In the genomic region with DNA sequence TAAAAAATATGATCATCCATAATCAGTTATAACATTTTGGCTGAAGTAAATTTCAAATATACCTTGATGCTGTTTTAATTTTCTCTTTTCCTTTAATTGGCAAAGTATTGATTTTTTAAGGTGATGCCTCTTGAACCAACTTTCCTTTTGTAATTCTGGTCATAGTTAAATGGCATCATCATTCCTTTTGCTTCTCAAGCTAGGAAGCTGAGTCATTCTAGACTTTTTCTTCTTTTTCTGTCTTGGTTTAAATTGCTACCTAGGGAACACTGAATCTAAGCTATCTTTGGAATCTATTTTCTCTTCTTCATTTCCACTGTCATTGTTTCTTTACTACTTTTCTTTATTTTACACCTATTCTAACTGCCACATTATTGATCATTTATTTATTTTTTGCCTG, we compare ENCODE assay signal across 30 cellular contexts.
DNase-seq lines count a peak whose midpoint lies in the region; ATAC-seq, FAIRE-seq and TF ChIP-seq lines count a peak whose summit lies in the region.
"Had no signal": no experiment of that assay in that cellular context is flagged by ENCODE, and none has a peak within 500 bp of the region (broad histone marks: within the 10 kb centered on the region; RNA-seq: fewer than 3 reads in every experiment).

No MANE protein-coding gene starts in this region.

- H3K4me2 ChIP-seq in endothelial cell of umbilical vein (ENCODE audit: insufficient read depth, low read length), result no peak overlapping the region
- H3K4me2 ChIP-seq: BLaER1 treated with 17β-estradiol and CSF1 and Interleukin-3, amounts not matched to agents 10 nM and 100 nM; neural progenitor cell had no signal

- intact Hi-C loops in endothelial cell of umbilical vein (cut with micrococcal nuclease), result no loop called here

- POLR2A ChIA-PET in endothelial cell of umbilical vein (lab: Charles Lee), result no interaction called here

- BruUV-seq in endothelial cell of umbilical vein (replicated peaks; lab: Mats Ljungman, UMichigan), result no TSS peak

- DNase-seq in EH (ENCODE audit: low read depth), result peak; percentile 27
- no peak for DNase-seq in endothelial cell of umbilical vein (ENCODE audit: low read depth, low spot score)
- no peak for DNase-seq in osteocyte (ENCODE audit: extremely low spot score, unreplicated experiment)
- no peak for DNase-seq in activated CD8-positive, alpha-beta memory T cell treated with anti-CD3 and anti-CD28 coated beads for 24 hours
- no peak for DNase-seq in ureter (ENCODE audit: low spot score)
- DNase-seq in NCI-H69 (lab: John Stamatoyannopoulos, UW), result no peak
- DNase-seq in NCI-H2196 treated with DMSO at 0.1 percent for 48 hours (lab: John Stamatoyannopoulos, UW; ENCODE audit: unreplicated experiment), result no peak
- DNase-seq: ACHN; activated CD8-positive, alpha-beta T cell treated with anti-CD3 and anti-CD28 coated beads, Interleukin-2, amount 10 ng/mL, durations not matched to agents 7 days and 5 days; activated gamma-delta T cell; cerebellar nuclear complex; H7; heart right ventricle; NCI-H1092 treated with DMSO at 0.1 percent for 48 hours; NCI-H187 treated with DMSO at 0.1 percent for 48 hours; NCI-H2171 treated with DMSO at 0.1 percent for 48 hours; NCI-H526 treated with DMSO at 0.1 percent for 48 hours; RPMI8226; stimulated activated naive B cell treated with anti-CD40 and anti-IgM and Interleukin-4, amounts not matched to agents 10 μg/mL and 1 μg/mL and 100 μg/mL, for 72 hours; T-helper 1 cell had no signal

- no peaks in the 10 kb centered on the region for H3K27me3 Mint-ChIP-seq in osteocyte (ENCODE audit: unreplicated experiment)
- H3K27me3 Mint-ChIP-seq: progenitor cell of endocrine pancreas had no signal

- H3K27me3 ChIP-seq in endothelial cell of umbilical vein (ENCODE audit: control insufficient read depth in 2 of 2, insufficient read depth in 2 of 2, low read length in 2 of 2), result no peaks in the 10 kb centered on the region
- H3K27me3 ChIP-seq: BLaER1 treated with 17β-estradiol and CSF1 and Interleukin-3, amounts not matched to agents 10 nM and 100 nM; heart right ventricle; neural progenitor cell; SJSA1 had no signal

- peak overlapping the region; percentile 36 for H3K27ac Mint-ChIP-seq in osteocyte (ENCODE audit: unreplicated experiment)
- H3K27ac Mint-ChIP-seq: activated CD8-positive, alpha-beta T cell treated with anti-CD3 and anti-CD28 coated beads, Interleukin-2, amount 10 ng/mL, durations not matched to agents 7 days and 5 days; IgD-negative memory B cell; neural progenitor cell; progenitor cell of endocrine pancreas; stimulated activated naive B cell treated with anti-CD40 and anti-IgM and Interleukin-4, amounts not matched to agents 10 μg/mL and 1 μg/mL and 100 μg/mL, for 72 hours had no signal

- peak; percentile 55; the same call in 2 of the 3 replicates for ATAC-seq in SK-N-SH treated with all-trans-retinoic acid at 6 μM for 48 hours
- ATAC-seq: activated CD4-positive, CD25-positive, alpha-beta regulatory T cell treated with anti-CD3 and anti-CD28 coated beads, Interleukin-2, amount 50 U/mL, for 24 hours; activated CD8-positive, alpha-beta T cell treated with anti-CD3 and anti-CD28 coated beads, Interleukin-2, amount 10 ng/mL, durations not matched to agents 7 days and 5 days; heart right ventricle; sciatic nerve; stimulated activated naive B cell treated with anti-CD40 and anti-IgM and Interleukin-4, amounts not matched to agents 10 μg/mL and 1 μg/mL and 100 μg/mL, for 72 hours had no signal

- H3K4me1 Mint-ChIP-seq in osteocyte (ENCODE audit: unreplicated experiment), result peaks cover 8% of the 10 kb centered on the region
- H3K4me1 Mint-ChIP-seq: IgD-negative memory B cell; neural progenitor cell; stimulated activated naive B cell treated with anti-CD40 and anti-IgM and Interleukin-4, amounts not matched to agents 10 μg/mL and 1 μg/mL and 100 μg/mL, for 72 hours had no signal

- H3K9me3 Mint-ChIP-seq in osteocyte (ENCODE audit: unreplicated experiment), result no peaks in the 10 kb centered on the region
- H3K9me3 Mint-ChIP-seq: IgD-negative memory B cell; neural progenitor cell; stimulated activated naive B cell treated with anti-CD40 and anti-IgM and Interleukin-4, amounts not matched to agents 10 μg/mL and 1 μg/mL and 100 μg/mL, for 72 hours had no signal

- no peaks in the 10 kb centered on the region for H3K79me2 ChIP-seq in endothelial cell of umbilical vein (ENCODE audit: control insufficient read depth, insufficient read depth, low read length)

- H3K4me3 ChIP-seq in endothelial cell of umbilical vein (replicated peaks in 1 of 3; ENCODE audit: insufficient read depth in 1 of 3, low read depth in 1 of 3, low read length in 3 of 3), result no peak overlapping the region
- H3K4me3 ChIP-seq: BLaER1 treated with 17β-estradiol and CSF1 and Interleukin-3, amounts not matched to agents 10 nM and 100 nM; heart right ventricle; neural progenitor cell; SJSA1 had no signal

- TF ChIP-seq POLR2A in endothelial cell of umbilical vein (IDR thresholded peaks at IDR 0.05; ENCODE audit: low read depth, low read length), result no peak

- no peak overlapping the region for H2AFZ ChIP-seq in endothelial cell of umbilical vein (ENCODE audit: low read depth, low read length)
- H2AFZ ChIP-seq: neural progenitor cell had no signal

- no peaks in the 10 kb centered on the region for H4K20me1 ChIP-seq in endothelial cell of umbilical vein (replicated peaks; ENCODE audit: control insufficient read depth, extremely low read depth, insufficient read depth, low read length)
- H4K20me1 ChIP-seq: BLaER1 treated with 17β-estradiol and CSF1 and Interleukin-3, amounts not matched to agents 10 nM and 100 nM had no signal

- no peaks in the 10 kb centered on the region for H3K9me3 ChIP-seq in endothelial cell of umbilical vein (replicated peaks; ENCODE audit: control insufficient read depth, insufficient read depth, low read length)
- H3K9me3 ChIP-seq: BLaER1 treated with 17β-estradiol and CSF1 and Interleukin-3, amounts not matched to agents 10 nM and 100 nM; SJSA1 had no signal

- no peaks in the 10 kb centered on the region for H3K36me3 ChIP-seq in endothelial cell of umbilical vein (ENCODE audit: control insufficient read depth in 2 of 2, extremely low read depth in 1 of 2, insufficient read depth in 2 of 2, low read length in 2 of 2)
- H3K36me3 ChIP-seq: BLaER1 treated with 17β-estradiol and CSF1 and Interleukin-3, amounts not matched to agents 10 nM and 100 nM; heart right ventricle; neural progenitor cell; SJSA1 had no signal

- dilution Hi-C loops in endothelial cell of umbilical vein (cut with MboI; ENCODE audit: extremely low pct_ligation_motif_present, low sequenced_read_pairs), result no loop called here

- H3K4me1 ChIP-seq in endothelial cell of umbilical vein (ENCODE audit: control insufficient read depth, extremely low read depth, insufficient read depth, low read length), result peaks cover 10% of the 10 kb centered on the region
- H3K4me1 ChIP-seq: BLaER1 treated with 17β-estradiol and CSF1 and Interleukin-3, amounts not matched to agents 10 nM and 100 nM had no signal

- TF ChIP-seq CTCF in endothelial cell of umbilical vein (IDR thresholded peaks at IDR 0.05; ENCODE audit: extremely low read depth in 1 of 2, insufficient read depth in 1 of 2, low read depth in 1 of 2, low read length in 2 of 2) (no peak), osteocyte (IDR thresholded peaks at IDR 0.05) (no peak)

- no peak overlapping the region for H3K4me3 Mint-ChIP-seq in osteocyte (ENCODE audit: unreplicated experiment)
- H3K4me3 Mint-ChIP-seq: activated CD8-positive, alpha-beta T cell treated with anti-CD3 and anti-CD28 coated beads, Interleukin-2, amount 10 ng/mL, durations not matched to agents 7 days and 5 days; IgD-negative memory B cell; neural progenitor cell; stimulated activated naive B cell treated with anti-CD40 and anti-IgM and Interleukin-4, amounts not matched to agents 10 μg/mL and 1 μg/mL and 100 μg/mL, for 72 hours had no signal

- H3K9me1 ChIP-seq in endothelial cell of umbilical vein (replicated peaks; ENCODE audit: control insufficient read depth, extremely low read depth, insufficient read depth, low read length), result no peaks in the 10 kb centered on the region

- no peak for FAIRE-seq in endothelial cell of umbilical vein (lab: Jason Lieb, UNC)
- FAIRE-seq: G401.6, GM19239 had no signal

- CTCF ChIA-PET in endothelial cell of umbilical vein (lab: Charles Lee), result interaction anchor here (1.0 to 1.6 kb wide), 2 partner anchors 10 to 15 kb away, joined by 3 to 4 read pairs; no protein-coding TSS in a partner anchor

- peaks cover 9% of the 10 kb centered on the region for H3K36me3 Mint-ChIP-seq in osteocyte (ENCODE audit: unreplicated experiment)
- H3K36me3 Mint-ChIP-seq: neural progenitor cell; stimulated activated naive B cell treated with anti-CD40 and anti-IgM and Interleukin-4, amounts not matched to agents 10 μg/mL and 1 μg/mL and 100 μg/mL, for 72 hours had no signal

- no peak overlapping the region for H3K27ac ChIP-seq in endothelial cell of umbilical vein (ENCODE audit: insufficient read depth, low read depth, low read length)
- H3K27ac ChIP-seq: BLaER1 treated with 17β-estradiol and CSF1 and Interleukin-3, amounts not matched to agents 10 nM and 100 nM; heart right ventricle; neural progenitor cell; SJSA1 had no signal

- H3K9ac ChIP-seq in endothelial cell of umbilical vein (replicated peaks; ENCODE audit: extremely low read depth, insufficient read depth, low read length), result no peak overlapping the region
- H3K9ac ChIP-seq: BLaER1 treated with 17β-estradiol and CSF1 and Interleukin-3, amounts not matched to agents 10 nM and 100 nM; neural progenitor cell had no signal

TF ChIP-seq in SK-N-SH treated with all-trans-retinoic acid at 6 μM for 48 hours, 23 proteins besides CTCF, POLR2A, EP300 and RAD21 (continues in another document):
- TF ChIP-seq SNAI2 (CRISPR knock-in tag; IDR thresholded peaks at IDR 0.05) (no peak), ZNF565 (CRISPR knock-in tag; conservative IDR thresholded peaks at IDR 0.05; ENCODE audit: low read depth) (no peak)

TF ChIP-seq in endothelial cell of umbilical vein, 7 proteins besides CTCF, POLR2A, EP300 and RAD21:
- TF ChIP-seq, protein P1, sequence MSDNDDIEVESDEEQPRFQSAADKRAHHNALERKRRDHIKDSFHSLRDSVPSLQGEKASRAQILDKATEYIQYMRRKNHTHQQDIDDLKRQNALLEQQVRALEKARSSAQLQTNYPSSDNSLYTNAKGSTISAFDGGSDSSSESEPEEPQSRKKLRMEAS (IDR thresholded peaks at IDR 0.05; ENCODE audit: insufficient read depth, insufficient read length), result no peak
- TF ChIP-seq FOS (IDR thresholded peaks at IDR 0.05; ENCODE audit: borderline replicate concordance, insufficient read depth, low read length), result peak; percentile 44
